In the genomic region with DNA sequence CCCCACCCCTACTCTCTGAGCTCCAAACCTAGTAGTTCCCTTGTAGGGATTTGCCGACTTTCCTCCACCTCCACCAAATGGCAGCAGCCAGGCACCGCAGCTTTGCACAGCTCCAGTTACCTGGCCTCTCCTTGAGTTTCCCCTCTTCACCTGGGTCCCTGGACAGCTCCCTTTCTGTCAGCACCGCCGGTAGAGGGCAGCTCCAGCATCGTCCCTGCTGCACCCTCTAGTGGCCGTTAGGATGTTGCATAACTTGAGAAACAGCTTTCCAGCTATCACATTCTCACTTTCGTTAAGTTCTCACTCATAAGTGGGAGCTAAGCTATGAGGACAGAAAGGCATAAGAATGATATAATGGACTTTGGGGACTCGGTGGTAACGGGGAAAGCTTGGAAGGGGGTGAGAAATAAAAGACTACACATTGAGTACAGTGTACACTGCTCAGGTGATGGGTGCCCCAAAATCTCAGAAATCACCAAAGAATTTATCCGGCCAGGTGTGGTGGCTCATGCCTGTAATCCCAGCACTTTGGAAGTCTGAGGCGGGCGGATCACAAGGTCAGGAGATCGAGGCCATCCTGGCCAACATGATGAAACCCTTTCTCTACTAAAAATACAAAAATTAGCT, we compare ENCODE assay signal across 1 cellular context.
A peak's percentile ranks its signal among the peaks of the same experiment; 100 is the strongest.
TF ChIP-seq lines count a peak whose summit lies in the region.

No MANE protein-coding gene starts in this region.

TF ChIP-seq in HepG2, 621 proteins besides CTCF, POLR2A, EP300 and RAD21 (continued from another document):
- TF ChIP-seq, protein P1, sequence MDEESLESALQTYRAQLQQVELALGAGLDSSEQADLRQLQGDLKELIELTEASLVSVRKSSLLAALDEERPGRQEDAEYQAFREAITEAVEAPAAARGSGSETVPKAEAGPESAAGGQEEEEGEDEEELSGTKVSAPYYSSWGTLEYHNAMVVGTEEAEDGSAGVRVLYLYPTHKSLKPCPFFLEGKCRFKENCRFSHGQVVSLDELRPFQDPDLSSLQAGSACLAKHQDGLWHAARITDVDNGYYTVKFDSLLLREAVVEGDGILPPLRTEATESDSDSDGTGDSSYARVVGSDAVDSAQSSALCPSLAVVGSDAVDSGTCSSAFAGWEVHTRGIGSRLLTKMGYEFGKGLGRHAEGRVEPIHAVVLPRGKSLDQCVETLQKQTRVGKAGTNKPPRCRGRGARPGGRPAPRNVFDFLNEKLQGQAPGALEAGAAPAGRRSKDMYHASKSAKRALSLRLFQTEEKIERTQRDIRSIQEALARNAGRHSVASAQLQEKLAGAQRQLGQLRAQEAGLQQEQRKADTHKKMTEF (CRISPR knock-in tag; IDR thresholded peaks at IDR 0.05): peak; percentile 41; the same call in 1 of the 2 replicates
- no peak for TF ChIP-seq ZNF350 (CRISPR knock-in tag; IDR thresholded peaks at IDR 0.05; ENCODE audit: borderline replicate concordance, low read depth)
- peak; percentile 83 for TF ChIP-seq STAG1 (CRISPR knock-in tag; IDR thresholded peaks at IDR 0.05)
- TF ChIP-seq, protein P2, sequence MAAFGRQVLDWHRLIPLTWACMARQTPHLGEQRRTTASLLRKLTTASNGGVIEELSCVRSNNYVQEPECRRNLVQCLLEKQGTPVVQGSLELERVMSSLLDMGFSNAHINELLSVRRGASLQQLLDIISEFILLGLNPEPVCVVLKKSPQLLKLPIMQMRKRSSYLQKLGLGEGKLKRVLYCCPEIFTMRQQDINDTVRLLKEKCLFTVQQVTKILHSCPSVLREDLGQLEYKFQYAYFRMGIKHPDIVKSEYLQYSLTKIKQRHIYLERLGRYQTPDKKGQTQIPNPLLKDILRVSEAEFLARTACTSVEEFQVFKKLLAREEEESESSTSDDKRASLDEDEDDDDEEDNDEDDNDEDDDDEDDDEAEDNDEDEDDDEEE (CRISPR knock-in tag; IDR thresholded peaks at IDR 0.05): no peak
- TF ChIP-seq NKX3-1 (CRISPR knock-in tag; IDR thresholded peaks at IDR 0.05): no peak
- TF ChIP-seq ZNF878 (CRISPR knock-in tag; IDR thresholded peaks at IDR 0.05): no peak
- no peak for TF ChIP-seq ZNF543 (CRISPR knock-in tag; IDR thresholded peaks at IDR 0.05)
- no peak for TF ChIP-seq ZBTB3 (CRISPR knock-in tag; IDR thresholded peaks at IDR 0.05; ENCODE audit: borderline replicate concordance, low read depth)
- no peak for TF ChIP-seq MTA1 (CRISPR knock-in tag; IDR thresholded peaks at IDR 0.05; ENCODE audit: borderline replicate concordance)
- peak; percentile 36; the same call in 1 of the 2 replicates for TF ChIP-seq GATAD1 (CRISPR knock-in tag; IDR thresholded peaks at IDR 0.05)
- no peak for TF ChIP-seq SAFB2 (CRISPR knock-in tag; IDR thresholded peaks at IDR 0.05; ENCODE audit: borderline replicate concordance, low read depth)
- peak; percentile 35; the same call in 1 of the 2 replicates for TF ChIP-seq FOSL2 (CRISPR knock-in tag; IDR thresholded peaks at IDR 0.05)
- TF ChIP-seq ZFP90 (CRISPR knock-in tag; IDR thresholded peaks at IDR 0.05; ENCODE audit: borderline replicate concordance): no peak
- TF ChIP-seq ZNF274 (CRISPR knock-in tag; IDR thresholded peaks at IDR 0.05): no peak
- TF ChIP-seq, protein P3, sequence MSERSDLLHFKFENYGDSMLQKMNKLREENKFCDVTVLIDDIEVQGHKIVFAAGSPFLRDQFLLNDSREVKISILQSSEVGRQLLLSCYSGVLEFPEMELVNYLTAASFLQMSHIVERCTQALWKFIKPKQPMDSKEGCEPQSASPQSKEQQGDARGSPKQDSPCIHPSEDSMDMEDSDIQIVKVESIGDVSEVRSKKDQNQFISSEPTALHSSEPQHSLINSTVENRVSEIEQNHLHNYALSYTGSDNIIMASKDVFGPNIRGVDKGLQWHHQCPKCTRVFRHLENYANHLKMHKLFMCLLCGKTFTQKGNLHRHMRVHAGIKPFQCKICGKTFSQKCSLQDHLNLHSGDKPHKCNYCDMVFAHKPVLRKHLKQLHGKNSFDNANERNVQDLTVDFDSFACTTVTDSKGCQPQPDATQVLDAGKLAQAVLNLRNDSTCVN (CRISPR knock-in tag; IDR thresholded peaks at IDR 0.05; ENCODE audit: borderline replicate concordance): 0 out of 2 replicates have a peak, but pooled peaks have one; percentile 26
- TF ChIP-seq PTBP1 (IDR thresholded peaks at IDR 0.05; ENCODE audit: low read depth, low read length, poor library complexity, severe bottlenecking): no peak
- TF ChIP-seq ZFAT (CRISPR knock-in tag; conservative IDR thresholded peaks at IDR 0.05): no peak
- no peak for TF ChIP-seq FLYWCH1 (CRISPR knock-in tag; IDR thresholded peaks at IDR 0.05)
- TF ChIP-seq NAIF1 (CRISPR knock-in tag; IDR thresholded peaks at IDR 0.05; ENCODE audit: borderline replicate concordance): no peak
- TF ChIP-seq CENPT (CRISPR knock-in tag; IDR thresholded peaks at IDR 0.05; ENCODE audit: low read depth): no peak
- TF ChIP-seq, protein P4, sequence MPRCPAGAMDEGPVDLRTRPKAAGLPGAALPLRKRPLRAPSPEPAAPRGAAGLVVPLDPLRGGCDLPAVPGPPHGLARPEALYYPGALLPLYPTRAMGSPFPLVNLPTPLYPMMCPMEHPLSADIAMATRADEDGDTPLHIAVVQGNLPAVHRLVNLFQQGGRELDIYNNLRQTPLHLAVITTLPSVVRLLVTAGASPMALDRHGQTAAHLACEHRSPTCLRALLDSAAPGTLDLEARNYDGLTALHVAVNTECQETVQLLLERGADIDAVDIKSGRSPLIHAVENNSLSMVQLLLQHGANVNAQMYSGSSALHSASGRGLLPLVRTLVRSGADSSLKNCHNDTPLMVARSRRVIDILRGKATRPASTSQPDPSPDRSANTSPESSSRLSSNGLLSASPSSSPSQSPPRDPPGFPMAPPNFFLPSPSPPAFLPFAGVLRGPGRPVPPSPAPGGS (CRISPR knock-in tag; IDR thresholded peaks at IDR 0.05): no peak
- peak; percentile 40; the same call in 1 of the 2 replicates for TF ChIP-seq MIER3 (CRISPR knock-in tag; IDR thresholded peaks at IDR 0.05; ENCODE audit: borderline replicate concordance)
- TF ChIP-seq ZNF205 (CRISPR knock-in tag; IDR thresholded peaks at IDR 0.05): peak; percentile 73; the same call in 1 of the 2 replicates
